Comparison of ENCODE assay signal across 8 cellular contexts in genomic region chr15:63896336-63897115, GRCh38.
DNase-seq lines count a peak whose midpoint lies in the region; ATAC-seq and TF ChIP-seq lines count a peak whose summit lies in the region.

No MANE protein-coding gene starts in this region.

- H3K79me1 ChIP-seq in IMR-90 (ENCODE audit: low read depth in 1 of 2, low read length in 2 of 2) (no peaks in the 10 kb centered on the region), mesenchymal stem cell (replicated peaks; ENCODE audit: low read length, poor library complexity, severe bottlenecking) (no peaks in the 10 kb centered on the region)

- intact Hi-C loops in IMR-90 (cut with micrococcal nuclease), result no loop called here

- TF ChIP-seq CTCF in IMR-90 (conservative IDR thresholded peaks at IDR 0.05; ENCODE audit: low read depth, low read length), result no peak

- H3K23ac ChIP-seq in IMR-90 (ENCODE audit: low read depth, low read length) (no peak overlapping the region), mesenchymal stem cell (ENCODE audit: low read length in 2 of 2) (no peak overlapping the region)

- H2BK120ac ChIP-seq in IMR-90 (ENCODE audit: low read depth, low read length) (peak overlapping the region; percentile 4; the same call in 1 of the 2 replicates), mesenchymal stem cell (ENCODE audit: low read depth, low read length) (no peak overlapping the region)

- H3K4me1 ChIP-seq in IMR-90 (ENCODE audit: control insufficient read depth, insufficient read depth, low read length) (peaks cover 12% of the 10 kb centered on the region), adipocyte (ENCODE audit: control insufficient read depth, insufficient read depth, low read length) (peaks cover 26% of the 10 kb centered on the region), mesenchymal stem cell (ENCODE audit: control insufficient read depth, insufficient read depth, low read depth, low read length) (peaks cover 22% of the 10 kb centered on the region)

- TF ChIP-seq RAD21 in IMR-90 (IDR thresholded peaks at IDR 0.05; ENCODE audit: low read length), result no peak

- H4K5ac ChIP-seq in IMR-90 (ENCODE audit: low read depth, low read length), result no peak overlapping the region; the same call in 1 of the 2 replicates

- no peak overlapping the region; the same call in 1 of the 2 replicates for H3K27ac ChIP-seq in IMR-90 (ENCODE audit: insufficient read depth, low read length)
- peak overlapping the region; percentile 31 for H3K27ac ChIP-seq in mesenchymal stem cell (ENCODE audit: low read length, poor library complexity, severe bottlenecking)

- H3K4me2 ChIP-seq in IMR-90 (ENCODE audit: low read depth, low read length), result peak overlapping the region; percentile 18; the same call in 1 of the 2 replicates
- no peak overlapping the region for H3K4me2 ChIP-seq in mesenchymal stem cell (ENCODE audit: low read length, poor library complexity, severe bottlenecking)

- H2BK5ac ChIP-seq in IMR-90 (ENCODE audit: low read depth, low read length, poor library complexity, severe bottlenecking) (no peak overlapping the region), mesenchymal stem cell (ENCODE audit: low read depth, low read length, poor library complexity, severe bottlenecking) (no peak overlapping the region)

- BruUV-seq in IMR-90 (replicated peaks; lab: Mats Ljungman, UMichigan), result no TSS peak

- H3K4ac ChIP-seq in IMR-90 (ENCODE audit: low read depth, low read length) (no peak overlapping the region), mesenchymal stem cell (ENCODE audit: low read depth in 1 of 2, low read length in 2 of 2) (no peak overlapping the region)

- POLR2A ChIA-PET in IMR-90 (lab: Charles Lee; ENCODE audit: unreplicated experiment), result no interaction called here

- H3K4me3 ChIP-seq in IMR-90 (ENCODE audit: insufficient read depth, low read depth, low read length) (no peak overlapping the region), adipocyte (ENCODE audit: low read length) (no peak overlapping the region), mesenchymal stem cell (ENCODE audit: insufficient read depth in 1 of 2, low read depth in 1 of 2, low read length in 2 of 2) (no peak overlapping the region)

- DNase-seq in NCI-H82 (lab: John Stamatoyannopoulos, UW) (peak; percentile 41), NCI-H82 treated with DMSO at 0.1 percent for 48 hours (lab: John Stamatoyannopoulos, UW; ENCODE audit: unreplicated experiment) (no peak), IMR-90 (peak; percentile 81), adipocyte (ENCODE audit: low read depth) (peak; percentile 68), mesenchymal stem cell (peak; percentile 68), occipital lobe (lab: John Stamatoyannopoulos, UW) (no peak)
- no peak for DNase-seq in stimulated activated CD4-positive, alpha-beta T cell treated with anti-CD3 and anti-CD28 coated beads, Interleukin-12 subunit alpha, Interleukin-12 subunit beta, amount 100 ng/mL, for 4 hours

- in situ Hi-C loops in IMR-90 (cut with MboI; ENCODE audit: low sequenced_read_pairs), result no loop called here

- CTCF ChIA-PET in IMR-90 (lab: Yijun Ruan, JAX), result no interaction called here

- H2AK5ac ChIP-seq in IMR-90 (ENCODE audit: low read depth, low read length), result no peak overlapping the region
- H2AK5ac ChIP-seq in mesenchymal stem cell (ENCODE audit: low read length, severe bottlenecking), result peak overlapping the region; percentile 49

- H3K27me3 ChIP-seq in IMR-90 (ENCODE audit: control insufficient read depth, insufficient read depth, low read length) (peaks cover 21% of the 10 kb centered on the region), adipocyte (replicated peaks; ENCODE audit: control insufficient read depth, insufficient read depth, low read length) (no peaks in the 10 kb centered on the region), mesenchymal stem cell (ENCODE audit: control insufficient read depth in 1 of 2, insufficient read depth in 1 of 2, low read length in 2 of 2) (peaks cover 0 to 6% of the 10 kb centered on the region in 2 experiments)

- H3K9ac ChIP-seq in IMR-90 (ENCODE audit: low read depth, low read length), result no peak overlapping the region
- peak overlapping the region; percentile 41 for H3K9ac ChIP-seq in adipocyte (ENCODE audit: low read length)
- H3K9ac ChIP-seq in mesenchymal stem cell (ENCODE audit: low read length), result no peak overlapping the region

- WGBS in IMR-90 (ENCODE audit: extremely low coverage in 2 of 2, insufficient read length in 1 of 2), 2 experiments, result 18% methylated on average over 2 of the region's 15 CpGs; no CpG with 5 or more reads in 1 of the 2 experiments
- 52% methylated on average over 15 of the region's 15 CpGs for WGBS in mesenchymal stem cell

- peak overlapping the region; percentile 57; the same call in 1 of the 2 replicates for H2BK20ac ChIP-seq in IMR-90 (ENCODE audit: low read depth, low read length)

- no peaks in the 10 kb centered on the region for H3K36me3 ChIP-seq in IMR-90 (ENCODE audit: control insufficient read depth, insufficient read depth, low read length)
- no peaks in the 10 kb centered on the region for H3K36me3 ChIP-seq in adipocyte (ENCODE audit: control insufficient read depth, insufficient read depth, low read length, severe bottlenecking)
- H3K36me3 ChIP-seq in mesenchymal stem cell (ENCODE audit: control insufficient read depth in 1 of 2, insufficient read depth in 2 of 2, low read depth in 1 of 2, low read length in 2 of 2), result no peaks in the 10 kb centered on the region

- ATAC-seq in GM21786 (IDR thresholded peaks at IDR 0.05; ENCODE audit: unreplicated experiment) (peak; percentile 63), IMR-90 (ENCODE audit: low read depth) (peak; percentile 89)

- H3K14ac ChIP-seq in IMR-90 (replicated peaks; ENCODE audit: low read depth, low read length) (no peak overlapping the region), mesenchymal stem cell (ENCODE audit: low read length in 2 of 2) (peak overlapping the region in 1 of 2 experiments; percentile 14)

- H4K20me1 ChIP-seq in IMR-90 (ENCODE audit: insufficient read depth, low read length), result no peaks in the 10 kb centered on the region

- no peak overlapping the region for H2BK12ac ChIP-seq in mesenchymal stem cell (ENCODE audit: low read length in 2 of 2)

- peaks cover 11% of the 10 kb centered on the region for H3K9me1 ChIP-seq in IMR-90 (ENCODE audit: insufficient read depth, low read length)

- H4K91ac ChIP-seq in IMR-90 (ENCODE audit: insufficient read depth, low read depth, low read length) (no peak overlapping the region), mesenchymal stem cell (ENCODE audit: low read length) (no peak overlapping the region)

- peak overlapping the region; percentile 2 for H2AK9ac ChIP-seq in IMR-90 (replicated peaks; ENCODE audit: low read depth, low read length, poor library complexity)

- H3K9me3 ChIP-seq in IMR-90 (ENCODE audit: control insufficient read depth, insufficient read depth, low read length), result peaks cover 5% of the 10 kb centered on the region; the same call in 1 of the 2 replicates
- no peaks in the 10 kb centered on the region for H3K9me3 ChIP-seq in adipocyte (ENCODE audit: control insufficient read depth, low read length)
- no peaks in the 10 kb centered on the region for H3K9me3 ChIP-seq in mesenchymal stem cell (ENCODE audit: control insufficient read depth, low read length)

- H3K18ac ChIP-seq in IMR-90 (ENCODE audit: low read depth, low read length), result no peak overlapping the region; the same call in 1 of the 2 replicates
- H3K18ac ChIP-seq in mesenchymal stem cell (ENCODE audit: low read depth in 1 of 2, low read length in 2 of 2), result peak overlapping the region in 1 of 2 experiments; percentile 59

- TF ChIP-seq POLR2A in IMR-90 (IDR thresholded peaks at IDR 0.05; ENCODE audit: low read depth, low read length), result no peak

- dilution Hi-C loops in IMR-90 (cut with HindIII; ENCODE audit: low sequenced_read_pairs, unreplicated experiment), result no loop called here

- peak overlapping the region in 1 of 2 experiments; percentile 4; a peak in 1 of 4 replicates for H4K8ac ChIP-seq in IMR-90 (ENCODE audit: low read depth in 2 of 2, low read length in 2 of 2)
- no peak overlapping the region for H4K8ac ChIP-seq in mesenchymal stem cell (ENCODE audit: low read length)

- H2AFZ ChIP-seq in IMR-90 (replicated peaks; ENCODE audit: low read length, poor library complexity) (peak overlapping the region; percentile 24), mesenchymal stem cell (ENCODE audit: low read depth, low read length) (no peak overlapping the region)

- H2BK15ac ChIP-seq in IMR-90 (ENCODE audit: low read depth, low read length), result no peak overlapping the region
- no peak overlapping the region for H2BK15ac ChIP-seq in mesenchymal stem cell (ENCODE audit: low read depth, poor library complexity, severe bottlenecking)

- H3K56ac ChIP-seq in IMR-90 (ENCODE audit: extremely low read depth, insufficient read depth, low read length), result no peak overlapping the region

TF ChIP-seq in IMR-90, 13 proteins besides CTCF, POLR2A, EP300 and RAD21:
- TF ChIP-seq MAFK (IDR thresholded peaks at IDR 0.05; ENCODE audit: low read depth, low read length) (0 out of 2 replicates have a peak, but pooled peaks have one; percentile 21), RCOR1 (IDR thresholded peaks at IDR 0.05; ENCODE audit: insufficient replicate concordance, low read length) (no peak), NFE2L2 (IDR thresholded peaks at IDR 0.05; ENCODE audit: low read depth, low read length) (peak; percentile 86), CEBPB (IDR thresholded peaks at IDR 0.05; ENCODE audit: low read depth, low read length) (0 out of 2 replicates have a peak, but pooled peaks have one; percentile 31), CHD1 (IDR thresholded peaks at IDR 0.05; ENCODE audit: low read depth, low read length) (no peak), FOS (IDR thresholded peaks at IDR 0.05; ENCODE audit: low read depth, low read length) (0 out of 2 replicates have a peak, but pooled peaks have one; percentile 53)

Comparison
In these comparisons a context has a peak if more than half of its experiments do, and no peak if none do; other contexts are left out.
1. DNase-seq: peak in NCI-H82 (single experiment), IMR-90 (single experiment), adipocyte (single experiment) and mesenchymal stem cell (single experiment); none in NCI-H82 treated with DMSO at 0.1 percent for 48 hours (single experiment), occipital lobe (single experiment) and stimulated activated CD4-positive, alpha-beta T cell treated with anti-CD3 and anti-CD28 coated beads, Interleukin-12 subunit alpha, Interleukin-12 subunit beta, amount 100 ng/mL, for 4 hours (single experiment).